In genomic region chr1:15992582-15993500, GRCh38 we compare ENCODE assay signal across 33 cellular contexts. TPM values are rescaled to one million over a fixed set of nuclear protein-coding genes. Genes with fewer than 3 reads are reported as not detected.
"Had no signal": no experiment of that assay in that cellular context is flagged by ENCODE, and none has a peak within 500 bp of the region (broad histone marks: within the 10 kb centered on the region; RNA-seq: fewer than 3 reads in every experiment).

No MANE protein-coding gene starts in this region.

- H3K9me3 ChIP-seq: breast epithelium, esophagus muscularis mucosa, heart right ventricle, lower lobe of right lung, neutrophil, ovary, prostate gland, thoracic aorta, uterus had no signal

- H3K9me3 Mint-ChIP-seq: activated naive CD4-positive, alpha-beta T cell treated with anti-CD3 and anti-CD28 coated beads, Interleukin-2, amount 50 U/mL, for 72 hours; dendritic cell treated with granulocyte-macrophage colony-stimulating factor and Interleukin-4, amounts not matched to agents 40 ng/mL and 50 ng/mL, for 4 days; natural killer cell treated with Interleukin-12 subunit alpha and Interleukin-12 subunit beta and Interleukin-15 and Interleukin-18, amount 100 ng/mL, for 72 hours had no signal

- H3K4me1 ChIP-seq: breast epithelium, foreskin keratinocyte, heart right ventricle, lower lobe of right lung, prostate gland, uterus had no signal

- DNase-seq: activated CD4-positive, alpha-beta T cell treated with anti-CD3 and anti-CD28 coated beads for 36 hours; activated CD4-positive, CD25-positive, alpha-beta regulatory T cell; activated CD8-positive, alpha-beta memory T cell treated with anti-CD3 and anti-CD28 coated beads, Interleukin-2, amount 10 ng/mL, durations not matched to agents 7 days and 5 days; activated CD8-positive, alpha-beta T cell treated with anti-CD3 and anti-CD28 coated beads, Interleukin-2, amount 10 ng/mL, durations not matched to agents 7 days and 5 days; activated naive CD4-positive, alpha-beta T cell; activated T-cell treated with anti-CD3 and anti-CD28 coated beads, Interleukin-2, amount 50 U/mL, for 48 hours; central memory CD4-positive, alpha-beta T cell; foreskin keratinocyte; heart right ventricle; kidney glomerular epithelial cell; lower lobe of right lung; mesendoderm; ovary; retina; stimulated activated CD4-positive, alpha-beta T cell treated with anti-CD3 and anti-CD28 coated beads, Interleukin-1b, Interleukin-23, amount 100 ng/mL, for 48 hours; stimulated activated CD4-positive, alpha-beta T cell treated with anti-CD3 and anti-CD28 coated beads, Interleukin-4, amount 100 ng/mL, for 4 hours; stimulated activated CD8-positive, alpha-beta memory T cell treated with anti-CD3 and anti-CD28 coated beads, Interleukin-4, amount 100 ng/mL, for 48 hours; stimulated activated naive CD4-positive, alpha-beta T cell treated with Interleukin-2 at 50 U/mL for 16 hours; trophoblast cell; uterus had no signal

- H3K4me1 Mint-ChIP-seq: activated CD4-positive, alpha-beta T cell treated with anti-CD3 and anti-CD28 coated beads for 36 hours; activated CD8-positive, alpha-beta memory T cell treated with anti-CD3 and anti-CD28 coated beads, Interleukin-2, amount 10 ng/mL, durations not matched to agents 7 days and 5 days had no signal

- H3K4me3 ChIP-seq: breast epithelium, esophagus muscularis mucosa, heart right ventricle, lower lobe of right lung, ovary, prostate gland, skin epidermis, thoracic aorta, uterus had no signal

- H3K27me3 ChIP-seq: breast epithelium, esophagus muscularis mucosa, foreskin keratinocyte, heart right ventricle, neutrophil, ovary, uterus had no signal

- H3K36me3 Mint-ChIP-seq: activated CD8-positive, alpha-beta memory T cell treated with anti-CD3 and anti-CD28 coated beads, Interleukin-2, amount 10 ng/mL, durations not matched to agents 7 days and 5 days; activated naive CD4-positive, alpha-beta T cell treated with anti-CD3 and anti-CD28 coated beads, Interleukin-2, amount 50 U/mL, for 72 hours; natural killer cell treated with Interleukin-12 subunit alpha and Interleukin-12 subunit beta and Interleukin-15 and Interleukin-18, amount 100 ng/mL, for 72 hours had no signal

- H3K27ac ChIP-seq: breast epithelium, esophagus muscularis mucosa, foreskin keratinocyte, heart right ventricle, lower lobe of right lung, neutrophil, ovary, prostate gland, skin epidermis, thoracic aorta, uterus had no signal

- H3K27ac Mint-ChIP-seq: activated CD4-positive, alpha-beta T cell treated with anti-CD3 and anti-CD28 coated beads for 36 hours; activated CD8-positive, alpha-beta memory T cell treated with anti-CD3 and anti-CD28 coated beads, Interleukin-2, amount 10 ng/mL, durations not matched to agents 7 days and 5 days; activated CD8-positive, alpha-beta T cell treated with anti-CD3 and anti-CD28 coated beads, Interleukin-2, amount 10 ng/mL, durations not matched to agents 7 days and 5 days; dendritic cell treated with granulocyte-macrophage colony-stimulating factor and Interleukin-4, amounts not matched to agents 40 ng/mL and 50 ng/mL, for 4 days; natural killer cell treated with Interleukin-12 subunit alpha and Interleukin-12 subunit beta and Interleukin-15 and Interleukin-18, amount 100 ng/mL, for 72 hours had no signal

- H3K4me3 Mint-ChIP-seq: activated CD4-positive, alpha-beta T cell treated with anti-CD3 and anti-CD28 coated beads for 36 hours; activated CD8-positive, alpha-beta memory T cell treated with anti-CD3 and anti-CD28 coated beads, Interleukin-2, amount 10 ng/mL, durations not matched to agents 7 days and 5 days; activated CD8-positive, alpha-beta T cell treated with anti-CD3 and anti-CD28 coated beads, Interleukin-2, amount 10 ng/mL, durations not matched to agents 7 days and 5 days; dendritic cell treated with granulocyte-macrophage colony-stimulating factor and Interleukin-4, amounts not matched to agents 40 ng/mL and 50 ng/mL, for 4 days; natural killer cell treated with Interleukin-12 subunit alpha and Interleukin-12 subunit beta and Interleukin-15 and Interleukin-18, amount 100 ng/mL, for 72 hours had no signal

- H3K36me3 ChIP-seq: breast epithelium, esophagus muscularis mucosa, heart right ventricle, lower lobe of right lung, neutrophil, ovary, prostate gland, thoracic aorta, uterus had no signal

- H3K27me3 Mint-ChIP-seq: activated CD4-positive, alpha-beta T cell treated with anti-CD3 and anti-CD28 coated beads for 36 hours; natural killer cell treated with Interleukin-12 subunit alpha and Interleukin-12 subunit beta and Interleukin-15 and Interleukin-18, amount 100 ng/mL, for 72 hours had no signal

- ATAC-seq: activated CD4-positive, alpha-beta T cell treated with anti-CD3 and anti-CD28 coated beads for 36 hours; activated CD8-positive, alpha-beta memory T cell treated with anti-CD3 and anti-CD28 coated beads, Interleukin-2, amount 10 ng/mL, durations not matched to agents 7 days and 5 days; activated CD8-positive, alpha-beta T cell treated with anti-CD3 and anti-CD28 coated beads, Interleukin-2, amount 10 ng/mL, durations not matched to agents 7 days and 5 days; activated naive CD4-positive, alpha-beta T cell treated with anti-CD3 and anti-CD28 coated beads, Interleukin-2, amount 50 U/mL, for 72 hours; foreskin keratinocyte; heart right ventricle; left lobe of liver; lower lobe of right lung; natural killer cell treated with Interleukin-12 subunit alpha and Interleukin-12 subunit beta and Interleukin-15 and Interleukin-18, amount 100 ng/mL, for 72 hours; sciatic nerve had no signal

RNA-seq across cellular contexts. Expression of gene SRARP, which starts 11.2 kb away (rescaled TPM):
- total RNA-seq: activated CD4-positive, alpha-beta T cell treated with anti-CD3 and anti-CD28 coated beads for 36 hours; activated CD8-positive, alpha-beta memory T cell treated with anti-CD3 and anti-CD28 coated beads, Interleukin-2, amount 10 ng/mL, durations not matched to agents 7 days and 5 days; activated CD8-positive, alpha-beta T cell treated with anti-CD3 and anti-CD28 coated beads, Interleukin-2, amount 10 ng/mL, durations not matched to agents 7 days and 5 days; activated naive CD4-positive, alpha-beta T cell treated with anti-CD3 and anti-CD28 coated beads, Interleukin-2, amount 50 U/mL, for 72 hours; esophagus muscularis mucosa; foreskin keratinocyte; left lobe of liver; mononuclear cell; natural killer cell treated with Interleukin-12 subunit alpha and Interleukin-12 subunit beta and Interleukin-15 and Interleukin-18, amount 100 ng/mL, for 72 hours; ovary; T-helper 1 cell treated with Interleukin-12 subunit alpha and Interleukin-12 subunit beta and Interleukin-4 antibody, amounts not matched to agents 30 ng/mL and 1 ng/mL, for 36 hours; thoracic aorta; uterus had no signal
- polyA plus RNA-seq: foreskin keratinocyte, ovary had no signal

RNA-seq across cellular contexts. Expression of gene HSPB7, which starts 25.0 kb away (rescaled TPM):
- total RNA-seq: activated CD4-positive, alpha-beta T cell treated with anti-CD3 and anti-CD28 coated beads for 36 hours; activated CD8-positive, alpha-beta memory T cell treated with anti-CD3 and anti-CD28 coated beads, Interleukin-2, amount 10 ng/mL, durations not matched to agents 7 days and 5 days; activated CD8-positive, alpha-beta T cell treated with anti-CD3 and anti-CD28 coated beads, Interleukin-2, amount 10 ng/mL, durations not matched to agents 7 days and 5 days; activated naive CD4-positive, alpha-beta T cell treated with anti-CD3 and anti-CD28 coated beads, Interleukin-2, amount 50 U/mL, for 72 hours; foreskin keratinocyte; mononuclear cell; natural killer cell treated with Interleukin-12 subunit alpha and Interleukin-12 subunit beta and Interleukin-15 and Interleukin-18, amount 100 ng/mL, for 72 hours; T-helper 1 cell treated with Interleukin-12 subunit alpha and Interleukin-12 subunit beta and Interleukin-4 antibody, amounts not matched to agents 30 ng/mL and 1 ng/mL, for 36 hours had no signal
- polyA plus RNA-seq: foreskin keratinocyte had no signal

RNA-seq across cellular contexts. Expression of gene CLCNKA, which starts 29.0 kb away (rescaled TPM):
- total RNA-seq: activated CD4-positive, alpha-beta T cell treated with anti-CD3 and anti-CD28 coated beads for 36 hours; activated CD8-positive, alpha-beta memory T cell treated with anti-CD3 and anti-CD28 coated beads, Interleukin-2, amount 10 ng/mL, durations not matched to agents 7 days and 5 days; activated CD8-positive, alpha-beta T cell treated with anti-CD3 and anti-CD28 coated beads, Interleukin-2, amount 10 ng/mL, durations not matched to agents 7 days and 5 days; foreskin keratinocyte; mononuclear cell; T-helper 1 cell treated with Interleukin-12 subunit alpha and Interleukin-12 subunit beta and Interleukin-4 antibody, amounts not matched to agents 30 ng/mL and 1 ng/mL, for 36 hours had no signal
- polyA plus RNA-seq: foreskin keratinocyte had no signal

RNA-seq across cellular contexts. Expression of gene CLCNKB, which starts 50.7 kb away (rescaled TPM):
- total RNA-seq: activated CD4-positive, alpha-beta T cell treated with anti-CD3 and anti-CD28 coated beads for 36 hours; activated CD8-positive, alpha-beta memory T cell treated with anti-CD3 and anti-CD28 coated beads, Interleukin-2, amount 10 ng/mL, durations not matched to agents 7 days and 5 days; activated CD8-positive, alpha-beta T cell treated with anti-CD3 and anti-CD28 coated beads, Interleukin-2, amount 10 ng/mL, durations not matched to agents 7 days and 5 days; activated naive CD4-positive, alpha-beta T cell treated with anti-CD3 and anti-CD28 coated beads, Interleukin-2, amount 50 U/mL, for 72 hours; foreskin keratinocyte; left lobe of liver; mononuclear cell; natural killer cell treated with Interleukin-12 subunit alpha and Interleukin-12 subunit beta and Interleukin-15 and Interleukin-18, amount 100 ng/mL, for 72 hours; T-helper 1 cell treated with Interleukin-12 subunit alpha and Interleukin-12 subunit beta and Interleukin-4 antibody, amounts not matched to agents 30 ng/mL and 1 ng/mL, for 36 hours; thoracic aorta had no signal
- polyA plus RNA-seq: foreskin keratinocyte had no signal
